In the genomic region with DNA sequence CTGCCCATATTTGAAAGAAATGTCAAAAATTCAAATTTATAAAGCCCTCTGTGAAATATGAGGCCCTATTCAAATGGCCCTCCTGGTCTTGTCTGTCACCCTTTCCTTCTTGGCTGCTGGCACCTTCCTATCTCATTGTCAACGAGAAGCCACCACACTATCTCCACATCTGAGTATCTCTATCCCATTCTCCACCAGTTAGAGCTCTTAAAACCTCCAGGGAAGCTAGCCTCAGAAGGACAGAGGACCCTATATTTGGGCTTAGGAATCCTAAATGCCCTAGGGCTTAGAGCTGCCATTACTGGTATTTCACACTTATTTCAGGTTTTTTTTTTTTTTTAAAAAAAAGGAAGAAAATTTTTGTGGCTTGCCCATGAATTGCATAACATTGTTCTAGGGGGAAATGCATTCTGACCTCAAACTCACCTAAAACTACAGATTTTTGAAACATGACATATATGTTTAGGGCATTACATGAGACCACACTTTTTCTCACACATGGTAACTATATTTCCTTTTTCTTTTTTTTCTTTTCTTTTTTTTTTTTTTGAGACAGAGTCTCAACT, we compare ENCODE assay signal across 20 cellular contexts. TPM values are rescaled to one million over a fixed set of nuclear protein-coding genes. Genes with fewer than 3 reads are reported as not detected.
DNase-seq lines count a peak whose midpoint lies in the region; ATAC-seq lines count a peak whose summit lies in the region.
"Had no signal": no experiment of that assay in that cellular context is flagged by ENCODE, and none has a peak within 500 bp of the region (broad histone marks: within the 10 kb centered on the region; RNA-seq: fewer than 3 reads in every experiment).

No MANE protein-coding gene starts in this region.

- H3K4me1 ChIP-seq in adipocyte (ENCODE audit: control insufficient read depth, insufficient read depth, low read length) = peaks cover 3% of the 10 kb centered on the region
- H3K4me1 ChIP-seq: thyroid gland had no signal

- no peaks in the 10 kb centered on the region for H3K36me3 ChIP-seq in adipocyte (ENCODE audit: control insufficient read depth, insufficient read depth, low read length, severe bottlenecking)
- H3K36me3 ChIP-seq: SJSA1, thyroid gland had no signal

- H3K9me3 ChIP-seq in adipocyte (ENCODE audit: control insufficient read depth, low read length) = no peaks in the 10 kb centered on the region
- H3K9me3 ChIP-seq: SJSA1, thyroid gland had no signal

- DNase-seq in H4 (ENCODE audit: low spot score) (peak; percentile 31), MV-4-11 (lab: John Stamatoyannopoulos, UW) (peak; percentile 87), adipocyte (ENCODE audit: low read depth) (peak; percentile 48), renal cortical epithelial cell (ENCODE audit: low read depth) (peak; percentile 4), Right ventricle myocardium superior (no peak), HK-2 (ENCODE audit: unreplicated experiment) (no peak)
- DNase-seq in stimulated activated CD4-positive, alpha-beta T cell treated with anti-CD3 and anti-CD28 coated beads, Interleukin-4, amount 100 ng/mL, for 24 hours = no peak
- DNase-seq: activated B cell treated with CpG ODN at 0.5 μM for 24 hours; activated CD4-positive, alpha-beta T cell treated with anti-CD3 and anti-CD28 coated beads, Interleukin-2, amount 50 U/mL, for 48 hours; DMS53; glutamatergic neuron; left cardiac atrium; NCI-H146; NCI-H69; PC-3; stimulated activated CD4-positive, alpha-beta T cell treated with anti-CD3 and anti-CD28 coated beads, Interleukin-4, amount 100 ng/mL, for 4 hours; stimulated activated naive CD8-positive, alpha-beta T cell treated with anti-CD3 and anti-CD28 coated beads, Interleukin-15, Interleukin-2, amounts not matched to agents 100 U/mL and 50 U/mL, for 24 hours; thyroid gland had no signal

- no peak for ATAC-seq in Right ventricle myocardium superior (ENCODE audit: poor library complexity)
- ATAC-seq: left cardiac atrium; PC-3; stimulated activated naive CD8-positive, alpha-beta T cell treated with anti-CD3 and anti-CD28 coated beads, Interleukin-15, Interleukin-2, amounts not matched to agents 100 U/mL and 50 U/mL, for 24 hours had no signal

- no peak overlapping the region for H3K9ac ChIP-seq in adipocyte (ENCODE audit: low read length)

- no peaks in the 10 kb centered on the region for H3K27me3 ChIP-seq in adipocyte (replicated peaks; ENCODE audit: control insufficient read depth, insufficient read depth, low read length)
- H3K27me3 ChIP-seq: SJSA1, thyroid gland had no signal

- no peak overlapping the region for H3K4me3 ChIP-seq in adipocyte (ENCODE audit: low read length)
- H3K4me3 ChIP-seq: coronary artery, SJSA1, thyroid gland had no signal

- intact Hi-C loops in Right ventricle myocardium superior (cut with DNase I) = no loop called here

RNA-seq across cellular contexts. Expression of gene SLC25A21, which starts 25.0 kb away (rescaled TPM):
- not detected in 2 replicates for total RNA-seq in H4 (2014; rRNA removed; shearing (Covaris generic))
- total RNA-seq in renal cortical epithelial cell = 0.69 and 0.89 TPM in 2 replicates
- total RNA-seq in Right ventricle myocardium superior = 0.78 TPM
- total RNA-seq: activated B cell treated with CpG ODN at 0.5 μM for 24 hours had no signal

RNA-seq across cellular contexts. Expression of gene MIPOL1, which starts 50.3 kb away (rescaled TPM):
- total RNA-seq in H4 (2014; rRNA removed; shearing (Covaris generic)) = 0.06 TPM in 1 of 2 replicates, not detected in the other
- total RNA-seq in renal cortical epithelial cell = 6.4 and 18.3 TPM in 2 replicates
- total RNA-seq in Right ventricle myocardium superior = 8.4 TPM
- total RNA-seq: activated B cell treated with CpG ODN at 0.5 μM for 24 hours had no signal

Comparison
In these comparisons a context has a peak if more than half of its experiments do, and no peak if none do; other contexts are left out.
1. DNase-seq: peak in H4 (single experiment), MV-4-11 (single experiment), adipocyte (single experiment) and renal cortical epithelial cell (single experiment); none in stimulated activated CD4-positive, alpha-beta T cell treated with anti-CD3 and anti-CD28 coated beads, Interleukin-4, amount 100 ng/mL, for 24 hours (single experiment), Right ventricle myocardium superior (single experiment) and HK-2 (single experiment).